Comparison of ENCODE assay signal across 19 cellular contexts in the genomic region with DNA sequence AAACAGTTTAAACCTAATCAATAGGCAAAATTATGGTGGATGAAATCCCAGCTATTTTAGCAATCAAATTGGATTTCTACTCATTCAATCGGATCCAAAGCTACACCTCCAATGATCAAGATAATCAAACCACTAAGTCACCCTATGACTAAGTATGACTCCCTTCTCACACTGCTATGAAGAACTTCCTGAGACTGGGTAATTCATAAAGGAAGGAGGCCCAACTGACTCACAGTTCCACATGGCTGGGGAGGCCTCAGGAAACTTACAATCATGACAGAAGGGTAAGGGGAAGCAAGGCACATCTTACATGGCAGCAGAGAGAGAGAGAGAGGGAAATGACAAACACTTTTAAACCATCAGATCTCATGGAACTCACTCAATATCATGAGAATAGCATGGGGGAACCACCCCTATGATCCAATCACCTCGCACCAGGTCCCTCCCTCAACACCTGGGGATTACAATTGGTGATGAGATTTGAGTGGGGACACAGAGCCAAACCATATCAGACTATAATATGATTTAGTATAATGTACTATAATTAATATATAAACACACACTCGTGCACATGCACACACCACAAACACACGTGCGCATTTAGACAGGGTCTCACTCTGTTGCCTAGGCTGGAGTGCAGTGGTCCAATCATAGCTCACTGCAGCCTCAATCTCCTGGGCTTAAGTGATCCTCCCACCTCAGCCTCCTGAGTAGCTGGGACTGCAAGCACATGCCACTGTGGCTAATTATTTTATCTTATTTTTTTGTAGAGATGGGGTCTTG.
DNase-seq lines count a peak whose midpoint lies in the region; ATAC-seq, FAIRE-seq and TF ChIP-seq lines count a peak whose summit lies in the region.
"Had no signal": no experiment of that assay in that cellular context is flagged by ENCODE, and none has a peak within 500 bp of the region (broad histone marks: within the 10 kb centered on the region; RNA-seq: fewer than 3 reads in every experiment).

No MANE protein-coding gene starts in this region.

- peaks cover 6% of the 10 kb centered on the region for H3K27me3 Mint-ChIP-seq in activated naive CD4-positive, alpha-beta T cell treated with anti-CD3 and anti-CD28 coated beads for 36 hours (ENCODE audit: low read depth)
- H3K27me3 Mint-ChIP-seq: IgD-negative memory B cell had no signal

- no peak for TF ChIP-seq POLR2A in GM12891 (IDR thresholded peaks at IDR 0.05; ENCODE audit: low read depth, low read length)

- CTCF ChIA-PET in activated naive CD4-positive, alpha-beta T cell treated with anti-CD3 and anti-CD28 coated beads for 36 hours (lab: Charles Lee): interaction anchor here (0.6 kb wide), 1 partner anchor 380 kb away, joined by 3 read pairs; no protein-coding TSS in a partner anchor

- intact Hi-C loops in activated naive CD4-positive, alpha-beta T cell treated with anti-CD3 and anti-CD28 coated beads for 36 hours (cut with micrococcal nuclease): no loop called here

- FAIRE-seq in GM12891 (lab: Jason Lieb, UNC): no peak
- FAIRE-seq: GM12878, H54, HTR-8/SVneo had no signal

- no peak overlapping the region for H3K27ac Mint-ChIP-seq in activated naive CD4-positive, alpha-beta T cell treated with anti-CD3 and anti-CD28 coated beads, Interleukin-2, amount 50 U/mL, for 72 hours
- no peak overlapping the region for H3K27ac Mint-ChIP-seq in activated naive CD4-positive, alpha-beta T cell treated with anti-CD3 and anti-CD28 coated beads for 36 hours
- H3K27ac Mint-ChIP-seq: CD14-positive monocyte; CD4-positive, alpha-beta memory T cell; GM23338; IgD-negative memory B cell had no signal

- ATAC-seq in activated naive CD4-positive, alpha-beta T cell treated with anti-CD3 and anti-CD28 coated beads, Interleukin-2, amount 50 U/mL, for 72 hours: peak; percentile 34 to 86
- no peak for ATAC-seq in GM18873 (IDR thresholded peaks at IDR 0.05; ENCODE audit: low FRiP score, unreplicated experiment)
- ATAC-seq: GM12878, GM23338 had no signal

- H3K36me3 Mint-ChIP-seq in activated naive CD4-positive, alpha-beta T cell treated with anti-CD3 and anti-CD28 coated beads, Interleukin-2, amount 50 U/mL, for 72 hours: peaks cover 0 to 5% of the 10 kb centered on the region in 2 donors
- H3K36me3 Mint-ChIP-seq in activated naive CD4-positive, alpha-beta T cell treated with anti-CD3 and anti-CD28 coated beads for 36 hours (ENCODE audit: low read depth): peaks cover 1% of the 10 kb centered on the region
- H3K36me3 Mint-ChIP-seq: CD14-positive monocyte; CD4-positive, alpha-beta memory T cell; IgD-negative memory B cell had no signal

- H3K4me1 Mint-ChIP-seq in activated naive CD4-positive, alpha-beta T cell treated with anti-CD3 and anti-CD28 coated beads for 36 hours (ENCODE audit: low read depth): no peaks in the 10 kb centered on the region
- H3K4me1 Mint-ChIP-seq: CD14-positive monocyte; CD4-positive, alpha-beta memory T cell had no signal

- no peak overlapping the region for H3K4me3 Mint-ChIP-seq in activated naive CD4-positive, alpha-beta T cell treated with anti-CD3 and anti-CD28 coated beads for 36 hours
- H3K4me3 Mint-ChIP-seq: CD14-positive monocyte; CD4-positive, alpha-beta memory T cell; GM23338; IgD-negative memory B cell had no signal

- peaks cover 8% of the 10 kb centered on the region in 2 donors for H3K9me3 Mint-ChIP-seq in activated naive CD4-positive, alpha-beta T cell treated with anti-CD3 and anti-CD28 coated beads, Interleukin-2, amount 50 U/mL, for 72 hours
- peaks cover 5% of the 10 kb centered on the region for H3K9me3 Mint-ChIP-seq in activated naive CD4-positive, alpha-beta T cell treated with anti-CD3 and anti-CD28 coated beads for 36 hours

- no peak for DNase-seq in activated naive CD4-positive, alpha-beta T cell treated with anti-CD3 and anti-CD28 coated beads, Interleukin-2, amount 50 U/mL, for 72 hours (ENCODE audit: low spot score in 2 of 2)
- DNase-seq in activated naive CD4-positive, alpha-beta T cell treated with anti-CD3 and anti-CD28 coated beads for 36 hours: no peak
- peak; percentile 34 for DNase-seq in RKO (ENCODE audit: low spot score)
- DNase-seq in kidney tubule cell (ENCODE audit: low spot score): peak; percentile 11
- no peak for DNase-seq in GM12891 (ENCODE audit: insufficient read length, low spot score)
- DNase-seq in NCI-H128 (lab: John Stamatoyannopoulos, UW; ENCODE audit: unreplicated experiment): no peak
- DNase-seq: 8988T; CD4-positive, alpha-beta memory T cell; DMS153; DMS79; GF-D8; HCEC 1CT had no signal

TF ChIP-seq in GM12891, 5 proteins besides CTCF, POLR2A, EP300 and RAD21:
- no peak for TF ChIP-seq POU2F2 (IDR thresholded peaks at IDR 0.05; ENCODE audit: low read depth, low read length)
- TF ChIP-seq PAX5 (IDR thresholded peaks at IDR 0.05; ENCODE audit: insufficient read depth, low read length, severe bottlenecking): no peak
- no peak for TF ChIP-seq POLR2AphosphoS5 (IDR thresholded peaks at IDR 0.05; ENCODE audit: low read depth, low read length)
- TF ChIP-seq SPI1 (IDR thresholded peaks at IDR 0.05; ENCODE audit: low read depth, low read length): no peak
- TF ChIP-seq TAF1 (IDR thresholded peaks at IDR 0.05; ENCODE audit: low read depth, low read length): no peak
TF ChIP-seq in GM12891: peak in this region for 0.

Comparison
In these comparisons a context has a peak if more than half of its experiments do, and no peak if none do; other contexts are left out.
1. DNase-seq: peak in RKO (single experiment) and kidney tubule cell (single experiment); none in activated naive CD4-positive, alpha-beta T cell treated with anti-CD3 and anti-CD28 coated beads, Interleukin-2, amount 50 U/mL, for 72 hours (0 of 2), activated naive CD4-positive, alpha-beta T cell treated with anti-CD3 and anti-CD28 coated beads for 36 hours (single experiment), GM12891 (single experiment) and NCI-H128 (single experiment).